ENCODE assay signal across 1 cellular context in genomic region chr15:78539464-78540134, GRCh38.
TF ChIP-seq lines count a peak whose summit lies in the region.
"Not testable (repeated sequence)": the region's sequence is repeated elsewhere in the genome, so short reads cannot be mapped to it uniquely, and the experiment has no call there.

No MANE protein-coding gene starts in this region.

TF ChIP-seq in A549, 52 proteins besides CTCF, POLR2A, EP300 and RAD21:
- TF ChIP-seq CHD4 (IDR thresholded peaks at IDR 0.05; ENCODE audit: borderline replicate concordance), result 0 out of 2 replicates have a peak, but pooled peaks have one; percentile 47
- 0 out of 2 replicates have a peak, but pooled peaks have one; percentile 71 for TF ChIP-seq HOXA7 (CRISPR knock-in tag; IDR thresholded peaks at IDR 0.05)
- not testable (repeated sequence) for TF ChIP-seq FOSL2 (IDR thresholded peaks at IDR 0.05)
- TF ChIP-seq FOSL2 (CRISPR knock-in tag; IDR thresholded peaks at IDR 0.05), result peak; percentile 48; the same call in 1 of the 2 replicates
- TF ChIP-seq MAFK (IDR thresholded peaks at IDR 0.05; ENCODE audit: partially characterized antibody), result peak; percentile 93
